8 cellular contexts compared by ENCODE assay signal in genomic region chr11:6801075-6801474, GRCh38. TPM values are rescaled to one million over a fixed set of nuclear protein-coding genes. Genes with fewer than 3 reads are reported as not detected.
"Had no signal": no experiment of that assay in that cellular context is flagged by ENCODE, and none has a peak within 500 bp of the region (broad histone marks: within the 10 kb centered on the region; RNA-seq: fewer than 3 reads in every experiment).

No MANE protein-coding gene starts in this region.

RNA-seq across cellular contexts. Expression of gene OR6A2, which starts 1.6 kb away (rescaled TPM):
- total RNA-seq: M059J, Right ventricle myocardium inferior, SJCRH30 had no signal

RNA-seq across cellular contexts. Expression of gene OR2AG1, which starts 18.3 kb away (rescaled TPM):
- total RNA-seq: M059J, OCI-LY7, PC-9, Right ventricle myocardium inferior, RPMI7951, SJCRH30, SK-MEL-5, T-cell had no signal

RNA-seq across cellular contexts. Expression of gene OR2AG2, which starts 29.3 kb away (rescaled TPM):
- total RNA-seq: M059J, Right ventricle myocardium inferior, SJCRH30, T-cell had no signal

RNA-seq across cellular contexts. Expression of gene OR10A5, which starts 44.4 kb away (rescaled TPM):
- total RNA-seq: M059J, OCI-LY7, PC-9, Right ventricle myocardium inferior, RPMI7951, SJCRH30, SK-MEL-5, T-cell had no signal
